In genomic region chr22:44459041-44459440, GRCh38 we compare ENCODE assay signal across 13 cellular contexts.
"Had no signal": no experiment of that assay in that cellular context is flagged by ENCODE, and none has a peak within 500 bp of the region (broad histone marks: within the 10 kb centered on the region; RNA-seq: fewer than 3 reads in every experiment).

No MANE protein-coding gene starts in this region.

- FAIRE-seq: pancreas had no signal

- H3K4me3 ChIP-seq: adrenal gland, hepatocyte, pancreas, thyroid gland had no signal

- H3K4me2 ChIP-seq: hepatocyte had no signal

- H3K27ac Mint-ChIP-seq: nephron progenitor cell; stimulated activated naive CD8-positive, alpha-beta T cell treated with anti-CD3 and anti-CD28 coated beads, Interleukin-15, amount 100 ng/mL, for 72 hours had no signal

- H3K27me3 ChIP-seq: adrenal gland, hepatocyte, pancreas, thyroid gland had no signal

- H3K9me3 Mint-ChIP-seq: nephron progenitor cell had no signal

- H3K27me3 Mint-ChIP-seq: stimulated activated naive CD8-positive, alpha-beta T cell treated with anti-CD3 and anti-CD28 coated beads, Interleukin-15, amount 100 ng/mL, for 72 hours had no signal

- H3K9me3 ChIP-seq: adrenal gland, pancreas, thyroid gland had no signal

- DNase-seq: activated CD4-positive, alpha-beta T cell treated with anti-CD3 and anti-CD28 coated beads for 4 hours; activated naive CD4-positive, alpha-beta T cell treated with Interleukin-2 at 50 U/mL for 16 hours; dermis blood vessel endothelial cell; nephron progenitor cell; stimulated activated CD4-positive, alpha-beta T cell treated with anti-CD3 and anti-CD28 coated beads, Interleukin-15, amount 100 ng/mL, for 24 hours; stimulated activated CD4-positive, alpha-beta T cell treated with anti-CD3 and anti-CD28 coated beads, Interleukin-4, amount 100 ng/mL, for 24 hours; stimulated activated naive CD8-positive, alpha-beta T cell treated with anti-CD3 and anti-CD28 coated beads, Interleukin-15, amount 100 ng/mL, for 72 hours; SW 1271; T1000; thyroid gland had no signal

- ATAC-seq: pancreas; stimulated activated naive CD8-positive, alpha-beta T cell treated with anti-CD3 and anti-CD28 coated beads, Interleukin-15, amount 100 ng/mL, for 72 hours had no signal

- H3K4me1 ChIP-seq: adrenal gland, pancreas, thyroid gland had no signal

- H3K27ac ChIP-seq: adrenal gland, hepatocyte, pancreas, thyroid gland had no signal

- H2AFZ ChIP-seq: hepatocyte had no signal

- H3K79me2 ChIP-seq: hepatocyte had no signal

- H3K36me3 ChIP-seq: adrenal gland, pancreas, thyroid gland had no signal

- H3K4me3 Mint-ChIP-seq: nephron progenitor cell; stimulated activated naive CD8-positive, alpha-beta T cell treated with anti-CD3 and anti-CD28 coated beads, Interleukin-15, amount 100 ng/mL, for 72 hours had no signal
